6 cellular contexts compared by ENCODE assay signal in genomic region chrY:7649866-7650265, GRCh38.
DNase-seq lines count a peak whose midpoint lies in the region; TF ChIP-seq lines count a peak whose summit lies in the region.
"Not testable (repeated sequence)": the region's sequence is repeated elsewhere in the genome, so short reads cannot be mapped to it uniquely, and the experiment has no call there.

No MANE protein-coding gene starts in this region.

- not testable (repeated sequence) for H3K79me2 ChIP-seq in OCI-LY1 (ENCODE audit: insufficient read depth, low read length)

- intact Hi-C loops in thyroid gland (cut with DNase I) = not testable (repeated sequence)

- H3K4me2 ChIP-seq in OCI-LY1 (ENCODE audit: low read length) = not testable (repeated sequence)

- H3K9ac ChIP-seq in OCI-LY1 (ENCODE audit: low read length) = not testable (repeated sequence)

- TF ChIP-seq CTCF in OCI-LY1 (IDR thresholded peaks at IDR 0.05; ENCODE audit: low read length); choroid plexus epithelial cell (conservative IDR thresholded peaks at IDR 0.05; ENCODE audit: low read depth, low read length); fibroblast of villous mesenchyme (IDR thresholded peaks at IDR 0.05; ENCODE audit: insufficient read depth, low read depth, low read length); thyroid gland (IDR thresholded peaks at IDR 0.05): not testable (repeated sequence)

- peak overlapping the region; percentile 32 for H3K27ac ChIP-seq in OCI-LY1 (ENCODE audit: low read depth, low read length, poor library complexity, severe bottlenecking)
- peak overlapping the region; percentile 48 for H3K27ac ChIP-seq in SJCRH30
- not testable (repeated sequence) for H3K27ac ChIP-seq in thyroid gland

- DNase-seq in EH (ENCODE audit: low read depth) (peak; percentile 14), SJCRH30 (peak; percentile 54 to 57), choroid plexus epithelial cell (ENCODE audit: low read depth) (peak; percentile 11), fibroblast of villous mesenchyme (ENCODE audit: low read depth) (peak; percentile 19), thyroid gland (peak; percentile 28 to 41)

- H3K9me3 ChIP-seq in OCI-LY1 (ENCODE audit: low read length); SJCRH30 (replicated peaks); thyroid gland: not testable (repeated sequence)

- not testable (repeated sequence) for H2AFZ ChIP-seq in OCI-LY1 (ENCODE audit: low read length)

- H4K20me1 ChIP-seq in OCI-LY1 (ENCODE audit: insufficient read depth, low read length) = not testable (repeated sequence)

- not testable (repeated sequence) for H3K9me2 ChIP-seq in OCI-LY1 (ENCODE audit: low read depth, low read length)

- WGBS in thyroid gland, 2 donors = 64 to 72% methylated on average over 1 of the region's 1 CpG

- H3K4me1 ChIP-seq in OCI-LY1 (ENCODE audit: insufficient read depth, low read length, severe bottlenecking) = peaks cover 10% of the 10 kb centered on the region
- not testable (repeated sequence) for H3K4me1 ChIP-seq in SJCRH30, thyroid gland

- not testable (repeated sequence) for H3F3A ChIP-seq in OCI-LY1 (ENCODE audit: insufficient read depth, low read length)

- not testable (repeated sequence) for H3K27me3 ChIP-seq in OCI-LY1 (ENCODE audit: insufficient read depth, low read length); SJCRH30; thyroid gland

- TF ChIP-seq POLR2A in thyroid gland (IDR thresholded peaks at IDR 0.05) = not testable (repeated sequence)

- not testable (repeated sequence) for H3K36me3 ChIP-seq in OCI-LY1 (ENCODE audit: insufficient read depth, low read length); SJCRH30; thyroid gland

- H3K4me3 ChIP-seq in OCI-LY1 (ENCODE audit: low read depth, low read length, poor library complexity, severe bottlenecking); SJCRH30; choroid plexus epithelial cell (ENCODE audit: low read depth, low read length); fibroblast of villous mesenchyme (ENCODE audit: low read depth, low read length); thyroid gland (replicated peaks in 1 of 3): not testable (repeated sequence)
